Comparison of ENCODE assay signal across 8 cellular contexts in genomic region chr3:11509175-11510000, GRCh38.
A peak's percentile ranks its signal among the peaks of the same experiment; 100 is the strongest.
DNase-seq lines count a peak whose midpoint lies in the region; ATAC-seq and TF ChIP-seq lines count a peak whose summit lies in the region.

No MANE protein-coding gene starts in this region.

- no peak overlapping the region for H3K4me3 ChIP-seq in CD8-positive, alpha-beta memory T cell (ENCODE audit: low read length)
- no peak overlapping the region for H3K4me3 ChIP-seq in testis

- H3K4me3 Mint-ChIP-seq in CD8-positive, alpha-beta memory T cell, result no peak overlapping the region

- POLR2A ChIA-PET in CD8-positive, alpha-beta memory T cell (lab: Charles Lee), result no interaction called here

- intact Hi-C loops in testis (cut with DNase I; ENCODE audit: low total_unique reads), result no loop called here

- no peak for TF ChIP-seq CTCF in testis (IDR thresholded peaks at IDR 0.05)

- H3K9me3 Mint-ChIP-seq in CD8-positive, alpha-beta memory T cell, result no peaks in the 10 kb centered on the region

- peaks cover 0 to 4% (median 2%) of the 10 kb centered on the region in 3 donors for H3K4me1 Mint-ChIP-seq in CD8-positive, alpha-beta memory T cell

- no peaks in the 10 kb centered on the region for H3K27me3 Mint-ChIP-seq in CD8-positive, alpha-beta memory T cell

- H3K4me1 ChIP-seq in CD8-positive, alpha-beta memory T cell (ENCODE audit: insufficient read depth, low read length), result no peaks in the 10 kb centered on the region
- H3K4me1 ChIP-seq in testis, result peaks cover 30% of the 10 kb centered on the region

- H3K9me3 ChIP-seq in CD8-positive, alpha-beta memory T cell (ENCODE audit: low read length), result no peaks in the 10 kb centered on the region
- H3K9me3 ChIP-seq in testis, result no peaks in the 10 kb centered on the region

- CTCF ChIA-PET in CD8-positive, alpha-beta memory T cell (lab: Charles Lee), result no interaction called here

- 24 to 31% methylated on average over 9 of the region's 9 CpGs for WGBS in testis, 2 donors

- no peak for DNase-seq in CD8-positive, alpha-beta memory T cell
- DNase-seq in NCI-H1694 treated with DMSO at 0.1 percent for 48 hours (lab: John Stamatoyannopoulos, UW) (peak; percentile 9), T47D (ENCODE audit: low read depth in 1 of 2, low spot score in 1 of 2) (peak; percentile 54 to 63), left kidney (ENCODE audit: low read depth, low spot score) (peak; percentile 89), testis (peak; percentile 90)

- H3K36me3 Mint-ChIP-seq in CD8-positive, alpha-beta memory T cell, result peaks cover 0 to 7% (median 0%) of the 10 kb centered on the region in 3 donors

- H3K36me3 ChIP-seq in CD8-positive, alpha-beta memory T cell (ENCODE audit: insufficient read depth, low read length), result no peaks in the 10 kb centered on the region
- no peaks in the 10 kb centered on the region for H3K36me3 ChIP-seq in testis (ENCODE audit: low read depth, missing control alignments)

- H3K27ac ChIP-seq in CD8-positive, alpha-beta memory T cell (ENCODE audit: low read depth, low read length), result peak overlapping the region; percentile 44
- peak overlapping the region; percentile 51 to 90 for H3K27ac ChIP-seq in testis

- no peaks in the 10 kb centered on the region for H3K27me3 ChIP-seq in CD8-positive, alpha-beta memory T cell (ENCODE audit: insufficient read depth, low read length, poor library complexity, severe bottlenecking)
- no peaks in the 10 kb centered on the region for H3K27me3 ChIP-seq in testis

- H3K27ac Mint-ChIP-seq in CD8-positive, alpha-beta memory T cell, result no peak overlapping the region

- in situ Hi-C loops in T47D (cut with HindIII; ENCODE audit: low pct_unique_long_range_greater_than_20kb, low sequenced_read_pairs), result no loop called here

- ATAC-seq in HG02852 (IDR thresholded peaks at IDR 0.05; ENCODE audit: unreplicated experiment), result no peak
- ATAC-seq in GM18505 (IDR thresholded peaks at IDR 0.05; ENCODE audit: unreplicated experiment), result no peak
- no peak for ATAC-seq in HG03097 (IDR thresholded peaks at IDR 0.05; ENCODE audit: low FRiP score, unreplicated experiment)

- no peak for TF ChIP-seq POLR2A in testis (IDR thresholded peaks at IDR 0.05)
- no peak for TF ChIP-seq POLR2A in GM18505 (IDR thresholded peaks at IDR 0.05; ENCODE audit: borderline replicate concordance, extremely low read depth, insufficient read depth, insufficient read length)

Comparison
In these comparisons a context has a peak if more than half of its experiments do, and no peak if none do; other contexts are left out.
1. DNase-seq: peak in NCI-H1694 treated with DMSO at 0.1 percent for 48 hours (single experiment), T47D (2 of 2), left kidney (single experiment) and testis (single experiment); none in CD8-positive, alpha-beta memory T cell (0 of 5).